In genomic region chr6:35751594-35751993, GRCh38 we compare ENCODE assay signal across 1 cellular context.
TF ChIP-seq lines count a peak whose summit lies in the region.

No MANE protein-coding gene starts in this region.

TF ChIP-seq in K562, 482 proteins besides CTCF, POLR2A, EP300 and RAD21:
- no peak for TF ChIP-seq SIRT6 (IDR thresholded peaks at IDR 0.05; ENCODE audit: low read depth, low read length)
- TF ChIP-seq ZNF274 (IDR thresholded peaks at IDR 0.05; ENCODE audit: borderline replicate concordance, low read depth, low read length) = no peak
- no peak for TF ChIP-seq ZNF124 (CRISPR knock-in tag; IDR thresholded peaks at IDR 0.05)
- TF ChIP-seq RBM39 (optimal IDR thresholded peaks at IDR 0.05; ENCODE audit: low read depth, low read length) = no peak
- TF ChIP-seq ZNF280B (CRISPR knock-in tag; IDR thresholded peaks at IDR 0.05) = no peak
- no peak for TF ChIP-seq ZBTB8A (IDR thresholded peaks at IDR 0.05; ENCODE audit: partially characterized antibody)
- TF ChIP-seq RERE (CRISPR knock-in tag; IDR thresholded peaks at IDR 0.05; ENCODE audit: borderline replicate concordance) = no peak
- no peak for TF ChIP-seq CEBPB (tag; IDR thresholded peaks at IDR 0.05)
- no peak for TF ChIP-seq SMAD4 (CRISPR knock-in tag; conservative IDR thresholded peaks at IDR 0.05)
- TF ChIP-seq TARDBP (IDR thresholded peaks at IDR 0.05) = no peak
